Comparison of ENCODE assay signal across 16 cellular contexts in genomic region chr10:112587709-112588108, GRCh38.
DNase-seq lines count a peak whose midpoint lies in the region; ATAC-seq and TF ChIP-seq lines count a peak whose summit lies in the region.
"Had no signal": no experiment of that assay in that cellular context is flagged by ENCODE, and none has a peak within 500 bp of the region (broad histone marks: within the 10 kb centered on the region; RNA-seq: fewer than 3 reads in every experiment).

No MANE protein-coding gene starts in this region.

- ATAC-seq in GM19328 (IDR thresholded peaks at IDR 0.05; ENCODE audit: unreplicated experiment) (no peak), GM19324 (IDR thresholded peaks at IDR 0.05; ENCODE audit: low FRiP score, unreplicated experiment) (no peak)
- ATAC-seq: HCT116, Panc1 had no signal

- no peaks in the 10 kb centered on the region for H3K36me3 ChIP-seq in HEK293 (ENCODE audit: control insufficient read depth in 2 of 2, insufficient read depth in 1 of 2, low read length in 2 of 2)
- H3K36me3 ChIP-seq in adipocyte (ENCODE audit: control insufficient read depth, insufficient read depth, low read length, severe bottlenecking): no peaks in the 10 kb centered on the region
- no peaks in the 10 kb centered on the region for H3K36me3 ChIP-seq in smooth muscle cell (ENCODE audit: low read depth)

- no peaks in the 10 kb centered on the region for H4K20me1 ChIP-seq in smooth muscle cell (ENCODE audit: low read depth)

- no peak overlapping the region for H3K27ac ChIP-seq in HEK293 (ENCODE audit: extremely low read depth, low read depth, low read length)
- H3K27ac ChIP-seq in smooth muscle cell (ENCODE audit: low read depth): peak overlapping the region; percentile 5

- H3K9me3 ChIP-seq in HEK293 (ENCODE audit: control insufficient read depth, insufficient read depth, low read depth, low read length) (no peaks in the 10 kb centered on the region), adipocyte (ENCODE audit: control insufficient read depth, low read length) (no peaks in the 10 kb centered on the region), smooth muscle cell (replicated peaks; ENCODE audit: low read depth) (no peaks in the 10 kb centered on the region)

- peak; percentile 52 for DNase-seq in adipocyte (ENCODE audit: low read depth)
- peak; percentile 9 for DNase-seq in iris pigment epithelial cell (ENCODE audit: low read depth)
- DNase-seq in smooth muscle cell (lab: John Stamatoyannopoulos, UW; ENCODE audit: unreplicated experiment): no peak
- no peak for DNase-seq in activated CD4-positive, alpha-beta T cell treated with anti-CD3 and anti-CD28 coated beads for 1 hour
- DNase-seq: ACHN, Kasumi-1, MM.1S, NCI-H1092 treated with DMSO at 0.1 percent for 48 hours, NCI-H1694, NCI-H226, NCI-H524 treated with DMSO at 0.1 percent for 48 hours had no signal

- H3F3A ChIP-seq in smooth muscle cell (ENCODE audit: low read depth): peaks cover 3% of the 10 kb centered on the region

- H3K27me3 ChIP-seq in adipocyte (replicated peaks; ENCODE audit: control insufficient read depth, insufficient read depth, low read length) (no peaks in the 10 kb centered on the region), smooth muscle cell (ENCODE audit: low read depth) (no peaks in the 10 kb centered on the region)

- H3K9ac ChIP-seq in adipocyte (ENCODE audit: low read length) (peak overlapping the region; percentile 33), smooth muscle cell (ENCODE audit: low read depth) (no peak overlapping the region)

- peaks cover 5% of the 10 kb centered on the region for H3K4me1 ChIP-seq in HEK293 (ENCODE audit: control insufficient read depth, insufficient read depth, low read length)
- H3K4me1 ChIP-seq in adipocyte (ENCODE audit: control insufficient read depth, insufficient read depth, low read length): peaks cover 43% of the 10 kb centered on the region
- H3K4me1 ChIP-seq in smooth muscle cell (ENCODE audit: low read depth): peaks cover 11% of the 10 kb centered on the region

- no peaks in the 10 kb centered on the region for H3K79me2 ChIP-seq in smooth muscle cell (ENCODE audit: low read depth)

- TF ChIP-seq CTCF in HEK293 (tag by site-specific recombination; IDR thresholded peaks at IDR 0.05) (no peak), smooth muscle cell (IDR thresholded peaks at IDR 0.05; ENCODE audit: borderline replicate concordance, insufficient read depth, poor library complexity, severe bottlenecking) (no peak)

- peak overlapping the region; percentile 27 for H3K4me2 ChIP-seq in smooth muscle cell

- H2AFZ ChIP-seq in smooth muscle cell (ENCODE audit: low read depth): no peak overlapping the region

- H3K4me3 ChIP-seq in HEK293 (ENCODE audit: low read depth, low read length): no peak overlapping the region
- no peak overlapping the region for H3K4me3 ChIP-seq in adipocyte (ENCODE audit: low read length)
- no peak overlapping the region for H3K4me3 ChIP-seq in smooth muscle cell

- CTCF ChIA-PET in HEK293 (lab: Yijun Ruan, JAX): interaction anchor here (0.7 kb wide), 1 partner anchor 948 kb away, joined by 3 read pairs; no protein-coding TSS in a partner anchor

- POLR2A ChIA-PET in HEK293 (lab: Yijun Ruan, JAX): no interaction called here

TF ChIP-seq in HEK293, 187 proteins besides CTCF, POLR2A, EP300 and RAD21:
- no peak for TF ChIP-seq RBAK (tag by site-specific recombination; IDR thresholded peaks at IDR 0.05)
- 0 out of 2 replicates have a peak, but pooled peaks have one; percentile 33 for TF ChIP-seq OSR2 (tag by site-specific recombination; IDR thresholded peaks at IDR 0.05)

Comparison
In these comparisons a context has a peak if more than half of its experiments do, and no peak if none do; other contexts are left out.
1. DNase-seq: peak in adipocyte (single experiment) and iris pigment epithelial cell (single experiment); none in smooth muscle cell (single experiment) and activated CD4-positive, alpha-beta T cell treated with anti-CD3 and anti-CD28 coated beads for 1 hour (single experiment).